9 cellular contexts compared by ENCODE assay signal in genomic region chr9:109816490-109816889, GRCh38. TPM values are rescaled to one million over a fixed set of nuclear protein-coding genes. Genes with fewer than 3 reads are reported as not detected.
A peak's percentile ranks its signal among the peaks of the same experiment; 100 is the strongest.
DNase-seq lines count a peak whose midpoint lies in the region; ATAC-seq and TF ChIP-seq lines count a peak whose summit lies in the region.
"Had no signal": no experiment of that assay in that cellular context is flagged by ENCODE, and none has a peak within 500 bp of the region (broad histone marks: within the 10 kb centered on the region; RNA-seq: fewer than 3 reads in every experiment).

No MANE protein-coding gene starts in this region.

- peak; percentile 60 for ATAC-seq in omental fat pad (ENCODE audit: low FRiP score)
- no peak for ATAC-seq in GM21737 (IDR thresholded peaks at IDR 0.05; ENCODE audit: unreplicated experiment)

- no peaks in the 10 kb centered on the region for H3K36me3 Mint-ChIP-seq in activated T-cell treated with anti-CD3 and anti-CD28 coated beads, Interleukin-2, amount 50 U/mL, for 24 hours (ENCODE audit: low read depth)

- H3K4me3 Mint-ChIP-seq in activated T-cell treated with anti-CD3 and anti-CD28 coated beads, Interleukin-2, amount 50 U/mL, for 24 hours: no peak overlapping the region

- peaks cover 7% of the 10 kb centered on the region for H3K27me3 Mint-ChIP-seq in activated T-cell treated with anti-CD3 and anti-CD28 coated beads, Interleukin-2, amount 50 U/mL, for 24 hours

- peak; percentile 80 for DNase-seq in DMS53 (lab: John Stamatoyannopoulos, UW)
- peak; percentile 100 for DNase-seq in RKO (ENCODE audit: low spot score)
- peak; percentile 89 for DNase-seq in fibroblast of gingiva (ENCODE audit: low read depth)
- no peak for DNase-seq in omental fat pad (ENCODE audit: low spot score)
- no peak for DNase-seq in activated naive CD4-positive, alpha-beta T cell treated with anti-CD3 and anti-CD28 coated beads, Interleukin-2, amount 50 U/mL, for 16 hours
- no peak for DNase-seq in stimulated activated CD4-positive, alpha-beta T cell treated with anti-CD3 and anti-CD28 coated beads, Interleukin-2, amount 100 ng/mL, for 48 hours
- DNase-seq in activated T-cell treated with anti-CD3 and anti-CD28 coated beads, Interleukin-2, amount 50 U/mL, for 24 hours: no peak
- DNase-seq: GDM1 had no signal

- TF ChIP-seq CTCF in omental fat pad (IDR thresholded peaks at IDR 0.05): no peak

- H3K9me3 Mint-ChIP-seq in activated T-cell treated with anti-CD3 and anti-CD28 coated beads, Interleukin-2, amount 50 U/mL, for 24 hours: no peaks in the 10 kb centered on the region

- H3K27ac Mint-ChIP-seq in activated T-cell treated with anti-CD3 and anti-CD28 coated beads, Interleukin-2, amount 50 U/mL, for 24 hours: no peak overlapping the region

- H3K4me1 Mint-ChIP-seq in activated T-cell treated with anti-CD3 and anti-CD28 coated beads, Interleukin-2, amount 50 U/mL, for 24 hours (ENCODE audit: low read depth): no peaks in the 10 kb centered on the region

RNA-seq across cellular contexts. Expression of gene PALM2AKAP2, which starts 36.5 kb away (rescaled TPM):
- 10 to 100 TPM; 11.5 to 38.4 (median 24.2) TPM for total RNA-seq in omental fat pad

Comparison
In these comparisons a context has a peak if more than half of its experiments do, and no peak if none do; other contexts are left out.
1. DNase-seq: peak in DMS53 (single experiment), RKO (single experiment) and fibroblast of gingiva (single experiment); none in omental fat pad (single experiment), activated naive CD4-positive, alpha-beta T cell treated with anti-CD3 and anti-CD28 coated beads, Interleukin-2, amount 50 U/mL, for 16 hours (single experiment), stimulated activated CD4-positive, alpha-beta T cell treated with anti-CD3 and anti-CD28 coated beads, Interleukin-2, amount 100 ng/mL, for 48 hours (0 of 2) and activated T-cell treated with anti-CD3 and anti-CD28 coated beads, Interleukin-2, amount 50 U/mL, for 24 hours (single experiment).